ENCODE assay signal across 22 cellular contexts in genomic region chr2:104703669-104704068, GRCh38.
A peak's percentile ranks its signal among the peaks of the same experiment; 100 is the strongest.
DNase-seq lines count a peak whose midpoint lies in the region; FAIRE-seq and TF ChIP-seq lines count a peak whose summit lies in the region.
"Had no signal": no experiment of that assay in that cellular context is flagged by ENCODE, and none has a peak within 500 bp of the region (broad histone marks: within the 10 kb centered on the region; RNA-seq: fewer than 3 reads in every experiment).

No MANE protein-coding gene starts in this region.

- H3K27me3 ChIP-seq in astrocyte (ENCODE audit: insufficient read depth, low read length) = peaks cover 11% of the 10 kb centered on the region
- H3K27me3 ChIP-seq in thymus (ENCODE audit: control insufficient read depth, insufficient read depth) = no peaks in the 10 kb centered on the region
- H3K27me3 ChIP-seq: upper lobe of right lung had no signal

- peak in 2 of 3 experiments; percentile 17 to 70 for DNase-seq in NCI-H1417 (lab: John Stamatoyannopoulos, UW)
- DNase-seq in NCI-H1417 treated with DMSO at 0.1 percent for 48 hours (lab: John Stamatoyannopoulos, UW) = no peak
- DNase-seq in astrocyte (ENCODE audit: low read depth) = no peak
- DNase-seq in inferior parietal cortex (ENCODE audit: extremely low spot score) = peak; percentile 11
- no peak for DNase-seq in activated T-cell treated with anti-CD3 and anti-CD28 coated beads, Interleukin-2, amount 50 U/mL, for 1 hour
- DNase-seq in SIG-M5 treated with dmso at 0.1 percent for 504 hours (lab: John Stamatoyannopoulos, UW; ENCODE audit: unreplicated experiment) = no peak
- no peak for DNase-seq in GM10266 (ENCODE audit: extremely low spot score)
- DNase-seq: activated CD4-positive, alpha-beta memory T cell treated with anti-CD3 and anti-CD28 coated beads, Interleukin-2, amount 10 ng/mL, durations not matched to agents 7 days and 5 days; activated naive CD8-positive, alpha-beta T cell treated with anti-CD3 and anti-CD28 coated beads, Interleukin-2, amount 50 U/mL, for 24 hours; EL; mesenchymal stem cell; occipital lobe; PC-3; small intestine; upper lobe of right lung had no signal

- peak overlapping the region; percentile 76 for H2AFZ ChIP-seq in astrocyte (ENCODE audit: low read depth, low read length)

- H3K9me3 Mint-ChIP-seq in astrocyte (ENCODE audit: unreplicated experiment) = no peaks in the 10 kb centered on the region
- H3K9me3 Mint-ChIP-seq: activated CD4-positive, alpha-beta memory T cell treated with anti-CD3 and anti-CD28 coated beads, Interleukin-2, amount 10 ng/mL, durations not matched to agents 7 days and 5 days; activated naive CD8-positive, alpha-beta T cell treated with anti-CD3 and anti-CD28 coated beads, Interleukin-2, amount 50 U/mL, for 24 hours; activated T-helper 1 cell treated with anti-CD3 and anti-CD28 coated beads, Interleukin-12 subunit alpha, Interleukin-12 subunit beta, Interleukin-2, Interleukin-4 antibody, amounts not matched to agents 30 ng/mL and 10 ng/mL and 1 ng/mL, durations not matched to agents 14 hours and 24 hours and 36 hours; CD14-positive monocyte; stimulated activated memory B cell treated with anti-CD40 and anti-IgM and Interleukin-4, amounts not matched to agents 10 μg/mL and 1 μg/mL and 100 μg/mL, for 72 hours had no signal

- peak overlapping the region; percentile 85 for H3K27ac Mint-ChIP-seq in astrocyte (ENCODE audit: unreplicated experiment)
- H3K27ac Mint-ChIP-seq: activated CD4-positive, alpha-beta memory T cell treated with anti-CD3 and anti-CD28 coated beads, Interleukin-2, amount 10 ng/mL, durations not matched to agents 7 days and 5 days; activated naive CD8-positive, alpha-beta T cell treated with anti-CD3 and anti-CD28 coated beads, Interleukin-2, amount 50 U/mL, for 24 hours; activated T-helper 1 cell treated with anti-CD3 and anti-CD28 coated beads, Interleukin-12 subunit alpha, Interleukin-12 subunit beta, Interleukin-2, Interleukin-4 antibody, amounts not matched to agents 30 ng/mL and 10 ng/mL and 1 ng/mL, durations not matched to agents 14 hours and 24 hours and 36 hours; CD14-positive monocyte; stimulated activated memory B cell treated with anti-CD40 and anti-IgM and Interleukin-4, amounts not matched to agents 10 μg/mL and 1 μg/mL and 100 μg/mL, for 72 hours had no signal

- no peak overlapping the region for H3K4me3 ChIP-seq in astrocyte (ENCODE audit: insufficient read depth, low read depth, low read length)
- H3K4me3 ChIP-seq in thymus (ENCODE audit: low read length) = no peak overlapping the region
- H3K4me3 ChIP-seq: HAP-1, upper lobe of right lung had no signal

- peaks cover 13% of the 10 kb centered on the region for H3K4me1 ChIP-seq in astrocyte (ENCODE audit: insufficient read depth, low read length)
- peaks cover 2% of the 10 kb centered on the region for H3K4me1 ChIP-seq in thymus (ENCODE audit: control insufficient read depth, insufficient read depth, low read length)
- H3K4me1 ChIP-seq: HAP-1, upper lobe of right lung had no signal

- H3K9me3 ChIP-seq in astrocyte (ENCODE audit: insufficient read depth, low read depth, low read length) (no peaks in the 10 kb centered on the region), thymus (ENCODE audit: control insufficient read depth) (no peaks in the 10 kb centered on the region)
- H3K9me3 ChIP-seq: HAP-1, upper lobe of right lung had no signal

- peaks cover 7% of the 10 kb centered on the region for H3K4me1 Mint-ChIP-seq in astrocyte (ENCODE audit: low read depth, unreplicated experiment)
- H3K4me1 Mint-ChIP-seq: activated CD4-positive, alpha-beta memory T cell treated with anti-CD3 and anti-CD28 coated beads, Interleukin-2, amount 10 ng/mL, durations not matched to agents 7 days and 5 days; activated naive CD8-positive, alpha-beta T cell treated with anti-CD3 and anti-CD28 coated beads, Interleukin-2, amount 50 U/mL, for 24 hours; CD14-positive monocyte; stimulated activated memory B cell treated with anti-CD40 and anti-IgM and Interleukin-4, amounts not matched to agents 10 μg/mL and 1 μg/mL and 100 μg/mL, for 72 hours had no signal

- no peak for FAIRE-seq in astrocyte (lab: Jason Lieb, UNC)
- FAIRE-seq: A204.1, islet of Langerhans, small intestine had no signal

- H3K27ac ChIP-seq in astrocyte (ENCODE audit: low read depth, low read length) (no peak overlapping the region), thymus (ENCODE audit: low read depth) (peak overlapping the region; percentile 2)
- H3K27ac ChIP-seq: upper lobe of right lung had no signal

- no peaks in the 10 kb centered on the region for H3K36me3 Mint-ChIP-seq in astrocyte (ENCODE audit: low read depth, unreplicated experiment)
- H3K36me3 Mint-ChIP-seq: CD14-positive monocyte; stimulated activated memory B cell treated with anti-CD40 and anti-IgM and Interleukin-4, amounts not matched to agents 10 μg/mL and 1 μg/mL and 100 μg/mL, for 72 hours had no signal

- H3K36me3 ChIP-seq in astrocyte (ENCODE audit: insufficient read depth, low read length) (no peaks in the 10 kb centered on the region), thymus (ENCODE audit: control insufficient read depth, insufficient read depth) (no peaks in the 10 kb centered on the region)
- H3K36me3 ChIP-seq: HAP-1, upper lobe of right lung had no signal

- H3K27me3 Mint-ChIP-seq in astrocyte (ENCODE audit: low read depth, unreplicated experiment) = peaks cover 8% of the 10 kb centered on the region
- H3K27me3 Mint-ChIP-seq: activated naive CD8-positive, alpha-beta T cell treated with anti-CD3 and anti-CD28 coated beads, Interleukin-2, amount 50 U/mL, for 24 hours; stimulated activated memory B cell treated with anti-CD40 and anti-IgM and Interleukin-4, amounts not matched to agents 10 μg/mL and 1 μg/mL and 100 μg/mL, for 72 hours had no signal

- H3K4me2 ChIP-seq in astrocyte (ENCODE audit: low read length) = peak overlapping the region; percentile 69

- H3K9ac ChIP-seq in astrocyte (ENCODE audit: low read length) = peak overlapping the region; percentile 23

- H3K4me3 Mint-ChIP-seq in astrocyte (ENCODE audit: unreplicated experiment) = no peak overlapping the region
- H3K4me3 Mint-ChIP-seq: activated CD4-positive, alpha-beta memory T cell treated with anti-CD3 and anti-CD28 coated beads, Interleukin-2, amount 10 ng/mL, durations not matched to agents 7 days and 5 days; activated naive CD8-positive, alpha-beta T cell treated with anti-CD3 and anti-CD28 coated beads, Interleukin-2, amount 50 U/mL, for 24 hours; activated T-helper 1 cell treated with anti-CD3 and anti-CD28 coated beads, Interleukin-12 subunit alpha, Interleukin-12 subunit beta, Interleukin-2, Interleukin-4 antibody, amounts not matched to agents 30 ng/mL and 10 ng/mL and 1 ng/mL, durations not matched to agents 14 hours and 24 hours and 36 hours; CD14-positive monocyte; stimulated activated memory B cell treated with anti-CD40 and anti-IgM and Interleukin-4, amounts not matched to agents 10 μg/mL and 1 μg/mL and 100 μg/mL, for 72 hours had no signal

- H3K79me2 ChIP-seq in astrocyte (ENCODE audit: insufficient read depth, low read length) = no peaks in the 10 kb centered on the region

- TF ChIP-seq CTCF in astrocyte (IDR thresholded peaks at IDR 0.05; ENCODE audit: insufficient read depth, low read depth, low read length) (no peak), GM10266 (IDR thresholded peaks at IDR 0.05; ENCODE audit: control insufficient read depth, insufficient read depth, low read depth, missing control alignments) (no peak)

- 90% methylated on average over 8 of the region's 8 CpGs for WGBS in thymus

- no peaks in the 10 kb centered on the region for H4K20me1 ChIP-seq in astrocyte (ENCODE audit: insufficient read depth, low read length)

Comparison
In these comparisons a context has a peak if more than half of its experiments do, and no peak if none do; other contexts are left out.
1. DNase-seq: peak in NCI-H1417 (2 of 3) and inferior parietal cortex (single experiment); none in NCI-H1417 treated with DMSO at 0.1 percent for 48 hours (single experiment), astrocyte (single experiment), activated T-cell treated with anti-CD3 and anti-CD28 coated beads, Interleukin-2, amount 50 U/mL, for 1 hour (single experiment), SIG-M5 treated with dmso at 0.1 percent for 504 hours (single experiment) and GM10266 (single experiment).